In the genomic region with DNA sequence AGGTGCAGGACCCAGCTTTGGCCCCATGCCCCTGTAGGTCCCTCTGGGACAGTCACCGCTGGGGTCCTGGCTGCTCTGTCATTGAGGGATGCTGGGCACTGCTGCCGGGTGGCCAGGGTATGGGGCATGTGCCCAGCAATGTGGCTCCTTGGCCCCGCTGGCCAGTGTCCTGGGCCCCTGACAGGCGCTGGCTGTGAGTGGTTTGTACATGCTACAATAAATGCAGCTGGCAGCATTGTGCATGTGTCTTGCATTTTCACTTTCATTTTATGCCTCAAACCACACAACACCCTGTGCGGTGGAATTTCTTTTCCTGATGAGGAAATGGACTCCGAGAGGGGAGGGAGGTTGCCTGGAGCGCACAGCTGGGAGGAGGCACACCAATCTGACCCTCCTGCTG, we compare ENCODE assay signal across 8 cellular contexts. TPM values are rescaled to one million over a fixed set of nuclear protein-coding genes. Genes with fewer than 3 reads are reported as not detected.
A peak's percentile ranks its signal among the peaks of the same experiment; 100 is the strongest.
DNase-seq lines count a peak whose midpoint lies in the region; ATAC-seq and TF ChIP-seq lines count a peak whose summit lies in the region.

No MANE protein-coding gene starts in this region.

- H3K27ac ChIP-seq in KOPT-K1 (ENCODE audit: low read depth, low read length, poor library complexity, severe bottlenecking) (peak overlapping the region; percentile 40), ascending aorta (no peak overlapping the region)

- TF ChIP-seq CTCF in astrocyte of the cerebellum (IDR thresholded peaks at IDR 0.05; ENCODE audit: low read depth, low read length, missing control alignments) (no peak), ascending aorta (IDR thresholded peaks at IDR 0.05) (no peak)

- no peaks in the 10 kb centered on the region for H3K36me3 ChIP-seq in KOPT-K1 (ENCODE audit: insufficient read depth, low read length)
- H3K36me3 ChIP-seq in ascending aorta, result peaks cover 12 to 32% of the 10 kb centered on the region in 2 donors

- peak; percentile 78 for DNase-seq in Daoy (ENCODE audit: low read depth)
- peak; percentile 66 for DNase-seq in astrocyte of the cerebellum (ENCODE audit: low read depth)
- peak in 4 of 10 donors; percentile 23 to 49 (median 38) for DNase-seq in naive thymus-derived CD8-positive, alpha-beta T cell
- DNase-seq in NCI-H1417 (lab: John Stamatoyannopoulos, UW), result no peak
- no peak for DNase-seq in KG1 (lab: John Stamatoyannopoulos, UW)
- no peak for DNase-seq in ascending aorta (ENCODE audit: low spot score in 2 of 2)

- POLR2A ChIA-PET in naive thymus-derived CD8-positive, alpha-beta T cell (lab: Charles Lee), result interaction anchor here (2.6 kb wide), 1 partner anchor 11 kb away, joined by 23 read pairs; the partner anchor contains the start of gene TSPAN17

- H3K4me3 ChIP-seq in astrocyte of the cerebellum (ENCODE audit: low read depth, low read length) (no peak overlapping the region), ascending aorta (no peak overlapping the region)

- no peaks in the 10 kb centered on the region for H3K27me3 ChIP-seq in ascending aorta

- peaks cover 23 to 40% (median 33%) of the 10 kb centered on the region in 4 donors for H3K4me1 Mint-ChIP-seq in naive thymus-derived CD8-positive, alpha-beta T cell

- H3K36me3 Mint-ChIP-seq in naive thymus-derived CD8-positive, alpha-beta T cell, result peaks cover 0 to 9% (median 4%) of the 10 kb centered on the region in 3 donors

- peak overlapping the region; percentile 29 to 94 (median 78) for H3K27ac Mint-ChIP-seq in naive thymus-derived CD8-positive, alpha-beta T cell

- peak; percentile 20 to 31 for ATAC-seq in naive thymus-derived CD8-positive, alpha-beta T cell
- no peak for ATAC-seq in HG03439 (IDR thresholded peaks at IDR 0.05; ENCODE audit: unreplicated experiment)

- intact Hi-C loops in ascending aorta (cut with DNase I), result loop anchor here (10.0 kb wide), 1 partner anchor 456 kb away; no protein-coding TSS in a partner anchor

- H3K27me3 Mint-ChIP-seq in naive thymus-derived CD8-positive, alpha-beta T cell, result peaks cover 0 to 12% (median 4%) of the 10 kb centered on the region in 5 donors

- H3K4me3 Mint-ChIP-seq in naive thymus-derived CD8-positive, alpha-beta T cell, result peak overlapping the region; percentile 79 to 91 (median 89)

- H3K9me3 Mint-ChIP-seq in naive thymus-derived CD8-positive, alpha-beta T cell, result no peaks in the 10 kb centered on the region

- in situ Hi-C loops in astrocyte of the cerebellum (cut with HindIII; ENCODE audit: low sequenced_read_pairs), result no loop called here

- no peaks in the 10 kb centered on the region for H3K4me1 ChIP-seq in ascending aorta

- no peaks in the 10 kb centered on the region for H3K9me3 ChIP-seq in KOPT-K1 (ENCODE audit: insufficient read depth, low read length, poor library complexity, severe bottlenecking)
- no peaks in the 10 kb centered on the region for H3K9me3 ChIP-seq in ascending aorta

RNA-seq across cellular contexts. Expression of gene TSPAN17, which starts 11.5 kb away (rescaled TPM):
- 17.0 and 20.2 TPM in 2 replicates for total RNA-seq in Daoy (2014; rRNA removed; shearing (Covaris generic))
- 10 to 100 TPM; 19.4 to 21.4 TPM for total RNA-seq in naive thymus-derived CD8-positive, alpha-beta T cell
- polyA plus RNA-seq in naive thymus-derived CD8-positive, alpha-beta T cell, result 10 to 100 TPM; 13.5 to 26.0 (median 18.4) TPM
- total RNA-seq in ascending aorta, result 32.7 TPM

RNA-seq across cellular contexts. Expression of gene EIF4E1B, which starts 28.3 kb away (rescaled TPM):
- total RNA-seq in Daoy (2014; rRNA removed; shearing (Covaris generic)), result not detected in 2 replicates
- total RNA-seq in naive thymus-derived CD8-positive, alpha-beta T cell, result not detected
- not detected for polyA plus RNA-seq in naive thymus-derived CD8-positive, alpha-beta T cell
- not detected for total RNA-seq in ascending aorta

RNA-seq across cellular contexts. Expression of gene SNCB, which starts 28.5 kb away (rescaled TPM):
- 0.11 TPM in 1 of 2 replicates, not detected in the other for total RNA-seq in Daoy (2014; rRNA removed; shearing (Covaris generic))
- total RNA-seq in naive thymus-derived CD8-positive, alpha-beta T cell, result not detected
- not detected for polyA plus RNA-seq in naive thymus-derived CD8-positive, alpha-beta T cell
- not detected for total RNA-seq in ascending aorta

RNA-seq across cellular contexts. Expression of gene GPRIN1, which starts 48.9 kb away (rescaled TPM):
- total RNA-seq in Daoy (2014; rRNA removed; shearing (Covaris generic)), result 12.3 and 13.6 TPM in 2 replicates
- total RNA-seq in naive thymus-derived CD8-positive, alpha-beta T cell, result under 1 TPM in 1 of 2 experiments, not detected in 1; 0.11 TPM
- polyA plus RNA-seq in naive thymus-derived CD8-positive, alpha-beta T cell, result under 1 TPM in 2 of 3 donors, not detected in 1; 0.06 to 0.27 TPM
- not detected for total RNA-seq in ascending aorta

Comparison
In these comparisons a context has a peak if more than half of its experiments do, and no peak if none do; other contexts are left out.
1. DNase-seq: peak in Daoy (single experiment) and astrocyte of the cerebellum (single experiment); none in NCI-H1417 (0 of 3), KG1 (single experiment) and ascending aorta (0 of 2).